Comparison of ENCODE assay signal across 15 cellular contexts in genomic region chr13:82480415-82480814, GRCh38.
DNase-seq lines count a peak whose midpoint lies in the region; ATAC-seq and TF ChIP-seq lines count a peak whose summit lies in the region.
"Had no signal": no experiment of that assay in that cellular context is flagged by ENCODE, and none has a peak within 500 bp of the region (broad histone marks: within the 10 kb centered on the region; RNA-seq: fewer than 3 reads in every experiment).

No MANE protein-coding gene starts in this region.

- H2AFZ ChIP-seq in OCI-LY7 (ENCODE audit: low read length): no peak overlapping the region

- H4K20me1 ChIP-seq in OCI-LY7 (ENCODE audit: insufficient read depth, low read length): no peaks in the 10 kb centered on the region
- H4K20me1 ChIP-seq: BLaER1 treated with 17β-estradiol and CSF1 and Interleukin-3, amounts not matched to agents 10 nM and 100 nM had no signal

- no peak overlapping the region for H3K27ac Mint-ChIP-seq in activated naive CD4-positive, alpha-beta T cell treated with anti-CD3 and anti-CD28 coated beads, Interleukin-2, amount 50 U/mL, for 72 hours
- H3K27ac Mint-ChIP-seq in Calu3 (ENCODE audit: unreplicated experiment): no peak overlapping the region
- H3K27ac Mint-ChIP-seq: activated CD4-positive, alpha-beta T cell treated with anti-CD3 and anti-CD28 coated beads, Interleukin-2, amount 10 ng/mL, durations not matched to agents 7 days and 5 days; naive thymus-derived CD4-positive, alpha-beta T cell had no signal

- no peaks in the 10 kb centered on the region for H3K79me2 ChIP-seq in OCI-LY7 (ENCODE audit: insufficient read depth, low read depth, low read length)

- CTCF ChIA-PET in HEK293T (lab: Yijun Ruan, JAX) (interaction anchor here (0.7 to 1.3 kb wide), 4 partner anchors 9 to 940 kb away, joined by 3 to 4 read pairs (median 3); no protein-coding TSS in a partner anchor), OCI-LY7 (lab: Charles Lee; ENCODE audit: unreplicated experiment) (no interaction called here), Calu3 (lab: Charles Lee) (no interaction called here)

- BruUV-seq in OCI-LY7 (replicated peaks; lab: Mats Ljungman, UMichigan) (no TSS peak), Calu3 (replicated peaks; lab: Mats Ljungman, UMichigan) (no TSS peak)

- H3K4me1 Mint-ChIP-seq in Calu3 (ENCODE audit: low read depth, unreplicated experiment): no peaks in the 10 kb centered on the region
- H3K4me1 Mint-ChIP-seq: activated CD4-positive, alpha-beta T cell treated with anti-CD3 and anti-CD28 coated beads, Interleukin-2, amount 10 ng/mL, durations not matched to agents 7 days and 5 days; naive thymus-derived CD4-positive, alpha-beta T cell had no signal

- TF ChIP-seq CTCF in AG09309 (IDR thresholded peaks at IDR 0.05; ENCODE audit: control insufficient read depth, insufficient read depth, low read depth, low read length, missing control alignments) (peak; percentile 17), OCI-LY7 (conservative IDR thresholded peaks at IDR 0.05; ENCODE audit: low read length) (peak; percentile 69), epithelial cell of proximal tubule (conservative IDR thresholded peaks at IDR 0.05; ENCODE audit: low read depth, low read length) (peak; percentile 54), Calu3 (IDR thresholded peaks at IDR 0.05; ENCODE audit: unreplicated experiment) (no peak)

- H3K4me1 ChIP-seq in OCI-LY7 (ENCODE audit: insufficient read depth, low read length, poor library complexity, severe bottlenecking): no peaks in the 10 kb centered on the region
- H3K4me1 ChIP-seq: HAP-1 had no signal

- intact Hi-C loops in OCI-LY7 (cut with micrococcal nuclease; ENCODE audit: unreplicated experiment): no loop called here
- intact Hi-C loops in Calu3 (cut with micrococcal nuclease; ENCODE audit: unreplicated experiment): no loop called here

- no peaks in the 10 kb centered on the region for H3K9me3 ChIP-seq in OCI-LY7 (ENCODE audit: low read length)
- H3K9me3 ChIP-seq: BLaER1 treated with 17β-estradiol and CSF1 and Interleukin-3, amounts not matched to agents 10 nM and 100 nM; HAP-1 had no signal

- no peaks in the 10 kb centered on the region for H3K27me3 Mint-ChIP-seq in Calu3 (ENCODE audit: unreplicated experiment)
- H3K27me3 Mint-ChIP-seq: activated CD4-positive, alpha-beta T cell treated with anti-CD3 and anti-CD28 coated beads, Interleukin-2, amount 10 ng/mL, durations not matched to agents 7 days and 5 days; naive thymus-derived CD4-positive, alpha-beta T cell had no signal

- H3K9me3 Mint-ChIP-seq in activated naive CD4-positive, alpha-beta T cell treated with anti-CD3 and anti-CD28 coated beads, Interleukin-2, amount 50 U/mL, for 72 hours: peaks cover 26 to 29% of the 10 kb centered on the region in 2 donors
- no peaks in the 10 kb centered on the region for H3K9me3 Mint-ChIP-seq in Calu3 (ENCODE audit: low read depth, unreplicated experiment)

- ATAC-seq in HG02938 (IDR thresholded peaks at IDR 0.05; ENCODE audit: unreplicated experiment): no peak
- ATAC-seq in activated naive CD4-positive, alpha-beta T cell treated with anti-CD3 and anti-CD28 coated beads, Interleukin-2, amount 50 U/mL, for 72 hours: no peak
- ATAC-seq: activated T-cell treated with anti-CD3 and anti-CD28 coated beads, Interleukin-2, amount 50 U/mL, for 4 hours; left cardiac atrium; naive thymus-derived CD4-positive, alpha-beta T cell had no signal

- H3K36me3 Mint-ChIP-seq in activated naive CD4-positive, alpha-beta T cell treated with anti-CD3 and anti-CD28 coated beads, Interleukin-2, amount 50 U/mL, for 72 hours: no peaks in the 10 kb centered on the region
- no peaks in the 10 kb centered on the region for H3K36me3 Mint-ChIP-seq in Calu3 (ENCODE audit: insufficient read depth, unreplicated experiment)
- H3K36me3 Mint-ChIP-seq: naive thymus-derived CD4-positive, alpha-beta T cell had no signal

- H3K27ac ChIP-seq in OCI-LY7 (ENCODE audit: low read depth, low read length, poor library complexity, severe bottlenecking): no peak overlapping the region
- H3K27ac ChIP-seq: BLaER1 treated with 17β-estradiol and CSF1 and Interleukin-3, amounts not matched to agents 10 nM and 100 nM had no signal

- no peaks in the 10 kb centered on the region for H3K36me3 ChIP-seq in OCI-LY7 (ENCODE audit: insufficient read depth, low read length)
- H3K36me3 ChIP-seq: BLaER1 treated with 17β-estradiol and CSF1 and Interleukin-3, amounts not matched to agents 10 nM and 100 nM; HAP-1 had no signal

- no peak overlapping the region for H3K4me2 ChIP-seq in OCI-LY7 (ENCODE audit: low read length)
- H3K4me2 ChIP-seq: BLaER1 treated with 17β-estradiol and CSF1 and Interleukin-3, amounts not matched to agents 10 nM and 100 nM had no signal

- H3K4me3 Mint-ChIP-seq in Calu3 (ENCODE audit: low read depth, unreplicated experiment): no peak overlapping the region
- H3K4me3 Mint-ChIP-seq: activated CD4-positive, alpha-beta T cell treated with anti-CD3 and anti-CD28 coated beads, Interleukin-2, amount 10 ng/mL, durations not matched to agents 7 days and 5 days; activated T-cell treated with anti-CD3 and anti-CD28 coated beads, Interleukin-2, amount 50 U/mL, for 4 hours; naive thymus-derived CD4-positive, alpha-beta T cell had no signal

- H3K4me3 ChIP-seq in AG09309 (ENCODE audit: control insufficient read depth, low read depth, low read length) (no peak overlapping the region), OCI-LY7 (ENCODE audit: low read depth, low read length, poor library complexity, severe bottlenecking) (no peak overlapping the region), epithelial cell of proximal tubule (ENCODE audit: low read depth, low read length) (no peak overlapping the region)
- H3K4me3 ChIP-seq: BLaER1 treated with 17β-estradiol and CSF1 and Interleukin-3, amounts not matched to agents 10 nM and 100 nM; HAP-1 had no signal

- POLR2A ChIA-PET in HEK293T (lab: Yijun Ruan, JAX) (no interaction called here), OCI-LY7 (lab: Charles Lee) (no interaction called here)

- no peak for DNase-seq in AG09309 (ENCODE audit: low read depth)
- DNase-seq in HEK293T (ENCODE audit: extremely low spot score): peak; percentile 12
- no peak for DNase-seq in OCI-LY7 (ENCODE audit: low spot score)
- DNase-seq in epithelial cell of proximal tubule (ENCODE audit: low read depth): no peak
- no peak for DNase-seq in activated naive CD4-positive, alpha-beta T cell treated with anti-CD3 and anti-CD28 coated beads, Interleukin-2, amount 50 U/mL, for 72 hours (ENCODE audit: low spot score in 2 of 2)
- no peak for DNase-seq in central memory CD4-positive, alpha-beta T cell
- no peak for DNase-seq in Calu3
- DNase-seq: activated CD4-positive, alpha-beta T cell treated with anti-CD3 and anti-CD28 coated beads, Interleukin-2, amount 10 ng/mL, durations not matched to agents 7 days and 5 days; activated T-cell treated with anti-CD3 and anti-CD28 coated beads, Interleukin-2, amount 50 U/mL, for 4 hours; left cardiac atrium; naive thymus-derived CD4-positive, alpha-beta T cell; NCI-H2029 treated with DMSO at 0.1 percent for 48 hours had no signal

- H3K9me2 ChIP-seq in OCI-LY7 (ENCODE audit: insufficient read depth, low read length): no peaks in the 10 kb centered on the region

TF ChIP-seq in HEK293T, 16 proteins besides CTCF, POLR2A, EP300 and RAD21:
- TF ChIP-seq L3MBTL2 (conservative IDR thresholded peaks at IDR 0.05) (no peak), BHLHE40 (IDR thresholded peaks at IDR 0.05; ENCODE audit: borderline replicate concordance) (no peak), ELF4 (IDR thresholded peaks at IDR 0.05) (no peak), SP1 (IDR thresholded peaks at IDR 0.05) (no peak), TARDBP (IDR thresholded peaks at IDR 0.05) (no peak), FOXA1 (IDR thresholded peaks at IDR 0.05) (no peak), PKNOX1 (IDR thresholded peaks at IDR 0.05) (no peak), LEF1 (IDR thresholded peaks at IDR 0.05; ENCODE audit: borderline replicate concordance) (no peak), FOXM1 (IDR thresholded peaks at IDR 0.05; ENCODE audit: borderline replicate concordance) (no peak), NFRKB (IDR thresholded peaks at IDR 0.05) (no peak), ZNF384 (IDR thresholded peaks at IDR 0.05) (no peak), CTBP1 (IDR thresholded peaks at IDR 0.05; ENCODE audit: borderline replicate concordance) (no peak), FOXK2 (IDR thresholded peaks at IDR 0.05) (no peak), HDGF (IDR thresholded peaks at IDR 0.05; ENCODE audit: borderline replicate concordance) (no peak), ARNT (IDR thresholded peaks at IDR 0.05) (no peak), SUZ12 (IDR thresholded peaks at IDR 0.05) (no peak)
